12 cellular contexts compared by ENCODE assay signal in genomic region chr13:36288794-36289391, GRCh38.
"Had no signal": no experiment of that assay in that cellular context is flagged by ENCODE, and none has a peak within 500 bp of the region (broad histone marks: within the 10 kb centered on the region; RNA-seq: fewer than 3 reads in every experiment).

No MANE protein-coding gene starts in this region.

- H3K27ac ChIP-seq: colonic mucosa, gastrocnemius medialis, hepatocyte, ovary, upper lobe of left lung had no signal

- H3K4me1 ChIP-seq: colonic mucosa, gastrocnemius medialis, upper lobe of left lung had no signal

- FAIRE-seq: endothelial cell of umbilical vein had no signal

- H3K9me3 ChIP-seq: colonic mucosa, gastrocnemius medialis, ovary had no signal

- DNase-seq: activated B cell treated with CpG ODN at 0.5 μM for 24 hours; activated CD4-positive, alpha-beta T cell treated with anti-CD3 and anti-CD28 coated beads, Interleukin-2, amount 50 U/mL, for 1 hour; activated naive CD4-positive, alpha-beta T cell treated with anti-CD3 and anti-CD28 coated beads, Interleukin-2, amount 10 ng/mL, durations not matched to agents 7 days and 5 days; activated T-cell treated with anti-CD3 and anti-CD28 coated beads for 4 hours; caudate nucleus; colonic mucosa; gastrocnemius medialis; ovary; stimulated activated CD4-positive, alpha-beta T cell treated with anti-CD3 and anti-CD28 coated beads, Interleukin-4, amount 100 ng/mL, for 1 hour had no signal

- H3K27me3 ChIP-seq: colonic mucosa, gastrocnemius medialis, hepatocyte, ovary, upper lobe of left lung had no signal

- H3K4me3 ChIP-seq: colonic mucosa, gastrocnemius medialis, hepatocyte, ovary, upper lobe of left lung had no signal

- H3K36me3 ChIP-seq: colonic mucosa, gastrocnemius medialis, ovary, upper lobe of left lung had no signal
